In genomic region chr3:49454457-49454856, GRCh38 we compare ENCODE assay signal across 9 cellular contexts. TPM values are rescaled to one million over a fixed set of nuclear protein-coding genes. Genes with fewer than 3 reads are reported as not detected.
DNase-seq lines count a peak whose midpoint lies in the region; ATAC-seq and TF ChIP-seq lines count a peak whose summit lies in the region.
"Had no signal": no experiment of that assay in that cellular context is flagged by ENCODE, and none has a peak within 500 bp of the region (broad histone marks: within the 10 kb centered on the region; RNA-seq: fewer than 3 reads in every experiment).

No MANE protein-coding gene starts in this region.

- peak overlapping the region; percentile 42 for H3K4me3 Mint-ChIP-seq in glutamatergic neuron (ENCODE audit: unreplicated experiment)

- peaks cover 16% of the 10 kb centered on the region for H3K4me1 Mint-ChIP-seq in glutamatergic neuron (ENCODE audit: low read depth, unreplicated experiment)

- H3K9me3 ChIP-seq in Panc1 (ENCODE audit: control insufficient read depth, insufficient read depth, low read depth, low read length) (no peaks in the 10 kb centered on the region), skeletal muscle tissue (ENCODE audit: control insufficient read depth in 3 of 3, low read length in 3 of 3) (no peaks in the 10 kb centered on the region)

- no peaks in the 10 kb centered on the region for H3K36me3 ChIP-seq in Panc1 (ENCODE audit: control insufficient read depth, insufficient read depth, low read length)
- H3K36me3 ChIP-seq in skeletal muscle tissue (ENCODE audit: control insufficient read depth in 3 of 3, insufficient read depth in 3 of 3, low read length in 3 of 3): no peaks in the 10 kb centered on the region

- H3K27ac ChIP-seq in Panc1 (ENCODE audit: low read length) (no peak overlapping the region), skeletal muscle tissue (ENCODE audit: low read depth, low read length) (peak overlapping the region; percentile 41)

- H3K27ac Mint-ChIP-seq in glutamatergic neuron (ENCODE audit: unreplicated experiment): peak overlapping the region; percentile 22

- peaks cover 4% of the 10 kb centered on the region for H3K27me3 Mint-ChIP-seq in glutamatergic neuron (ENCODE audit: unreplicated experiment)

- BruUV-seq in Panc1 (replicated peaks; lab: Mats Ljungman, UMichigan): no TSS peak

- no peaks in the 10 kb centered on the region for H3K27me3 ChIP-seq in Panc1 (ENCODE audit: control insufficient read depth, insufficient read depth, low read length)
- no peaks in the 10 kb centered on the region for H3K27me3 ChIP-seq in skeletal muscle tissue (ENCODE audit: control insufficient read depth in 3 of 3, insufficient read depth in 3 of 3, low read length in 3 of 3)

- H3K4me1 ChIP-seq in Panc1 (ENCODE audit: control insufficient read depth, insufficient read depth, low read length) (peaks cover 3% of the 10 kb centered on the region; the same call in 1 of the 2 replicates), skeletal muscle tissue (ENCODE audit: control insufficient read depth in 3 of 3, insufficient read depth in 3 of 3, low read length in 3 of 3) (peaks cover 19 to 21% (median 20%) of the 10 kb centered on the region in 3 donors)

- no peaks in the 10 kb centered on the region for H3K36me3 Mint-ChIP-seq in glutamatergic neuron (ENCODE audit: unreplicated experiment)

- TF ChIP-seq CTCF in Panc1 (IDR thresholded peaks at IDR 0.05) (no peak; the same call in 1 of the 2 replicates), glutamatergic neuron (IDR thresholded peaks at IDR 0.05; ENCODE audit: partially characterized antibody, unreplicated experiment) (no peak)

- peak; percentile 72 for ATAC-seq in Panc1

- intact Hi-C loops in Panc1 (cut with micrococcal nuclease; ENCODE audit: unreplicated experiment): no loop called here

- peak overlapping the region; percentile 5 to 50 (median 14) for H3K9ac ChIP-seq in skeletal muscle tissue (ENCODE audit: low read depth in 1 of 3, low read length in 3 of 3)

- in situ Hi-C loops in Panc1 (cut with HindIII; ENCODE audit: low pct_unique_long_range_greater_than_20kb, low sequenced_read_pairs): no loop called here

- H3K4me3 ChIP-seq in Panc1 (ENCODE audit: low read depth in 2 of 2, low read length in 2 of 2) (no peak overlapping the region), skeletal muscle tissue (ENCODE audit: low read length in 3 of 3) (peak overlapping the region in 1 of 3 donors; percentile 24)

- POLR2A ChIA-PET in Panc1 (lab: Charles Lee): interaction anchor here (0.6 kb wide), 1 partner anchor 122 kb away, joined by 5 read pairs; no protein-coding TSS in a partner anchor
- POLR2A ChIA-PET in HEK293T (lab: Yijun Ruan, JAX): interaction anchor here (0.7 to 2.0 kb wide), 6 partner anchors 15 to 215 kb away, joined by 3 to 6 read pairs (median 3); partner anchors contain the start of genes DAG1, RHOA and USP4

- peak; percentile 3 for DNase-seq in NCI-H2196 treated with DMSO at 0.1 percent for 48 hours (lab: John Stamatoyannopoulos, UW; ENCODE audit: unreplicated experiment)
- DNase-seq in NCI-H2196 (lab: John Stamatoyannopoulos, UW; ENCODE audit: unreplicated experiment): no peak
- no peak for DNase-seq in Panc1 (ENCODE audit: low read depth, low spot score)
- no peak for DNase-seq in glutamatergic neuron
- DNase-seq in NCI-H187 treated with DMSO at 0.1 percent for 48 hours (lab: John Stamatoyannopoulos, UW): no peak
- no peak for DNase-seq in HEK293T (ENCODE audit: extremely low spot score)
- no peak for DNase-seq in cerebellar nuclear complex (lab: John Stamatoyannopoulos, UW)
- DNase-seq: NCI-H2171 treated with DMSO at 0.1 percent for 48 hours had no signal

- CTCF ChIA-PET in Panc1 (lab: Charles Lee): interaction anchor here (0.6 kb wide), 1 partner anchor 24 kb away, joined by 10 read pairs; no protein-coding TSS in a partner anchor
- CTCF ChIA-PET in HEK293T (lab: Yijun Ruan, JAX): interaction anchor here (0.6 to 0.8 kb wide), 7 partner anchors 11 to 114 kb away, joined by 3 to 7 read pairs (median 3); partner anchors contain the start of gene USP4

- peaks cover 13% of the 10 kb centered on the region for H3K9me3 Mint-ChIP-seq in glutamatergic neuron (ENCODE audit: unreplicated experiment)

TF ChIP-seq in HEK293T, 16 proteins besides CTCF, POLR2A, EP300 and RAD21:
- TF ChIP-seq TARDBP (IDR thresholded peaks at IDR 0.05): no peak
- TF ChIP-seq CTBP1 (IDR thresholded peaks at IDR 0.05; ENCODE audit: borderline replicate concordance): no peak
- no peak for TF ChIP-seq HDGF (IDR thresholded peaks at IDR 0.05; ENCODE audit: borderline replicate concordance)
- TF ChIP-seq SUZ12 (IDR thresholded peaks at IDR 0.05): no peak
- TF ChIP-seq FOXA1 (IDR thresholded peaks at IDR 0.05): no peak

RNA-seq across cellular contexts. Expression of gene DAG1, which starts 15.6 kb away (rescaled TPM):
- 160 TPM for total RNA-seq in Panc1 (2021; ENCODE audit: unreplicated experiment)
- polyA plus RNA-seq in Panc1 (2012; ENCODE audit: insufficient read length): 74.8 TPM
- total RNA-seq in glutamatergic neuron (ENCODE audit: unreplicated experiment): 46.8 TPM
- total RNA-seq in skeletal muscle tissue: 77.2 TPM

RNA-seq across cellular contexts. Expression of gene NICN1, which starts 25.3 kb away (rescaled TPM):
- 9.2 TPM for total RNA-seq in Panc1 (2021; ENCODE audit: unreplicated experiment)
- 9.8 TPM for polyA plus RNA-seq in Panc1 (2012; ENCODE audit: insufficient read length)
- 38.7 TPM for total RNA-seq in glutamatergic neuron (ENCODE audit: unreplicated experiment)
- total RNA-seq in skeletal muscle tissue: 2.6 TPM

RNA-seq across cellular contexts. Expression of gene AMT, which starts 32.2 kb away (rescaled TPM):
- total RNA-seq in Panc1 (2021; ENCODE audit: unreplicated experiment): 1.1 TPM
- polyA plus RNA-seq in Panc1 (2012; ENCODE audit: insufficient read length): 2.9 TPM
- 12.4 TPM for total RNA-seq in glutamatergic neuron (ENCODE audit: unreplicated experiment)
- 2.6 TPM for total RNA-seq in skeletal muscle tissue

RNA-seq across cellular contexts. Expression of gene TCTA, which starts 42.2 kb away (rescaled TPM):
- 17.6 TPM for total RNA-seq in Panc1 (2021; ENCODE audit: unreplicated experiment)
- 17.0 TPM for polyA plus RNA-seq in Panc1 (2012; ENCODE audit: insufficient read length)
- 27.7 TPM for total RNA-seq in glutamatergic neuron (ENCODE audit: unreplicated experiment)
- 8.9 TPM for total RNA-seq in skeletal muscle tissue

RNA-seq across cellular contexts. Expression of gene RHOA, which starts 42.7 kb away (rescaled TPM):
- 296 TPM for total RNA-seq in Panc1 (2021; ENCODE audit: unreplicated experiment)
- 375 TPM for polyA plus RNA-seq in Panc1 (2012; ENCODE audit: insufficient read length)
- total RNA-seq in glutamatergic neuron (ENCODE audit: unreplicated experiment): 262 TPM
- 291 TPM for total RNA-seq in skeletal muscle tissue
